Comparison of ENCODE assay signal across 32 cellular contexts in genomic region chr1:24454684-24455091, GRCh38. TPM values are rescaled to one million over a fixed set of nuclear protein-coding genes. Genes with fewer than 3 reads are reported as not detected.
DNase-seq lines count a peak whose midpoint lies in the region; ATAC-seq, FAIRE-seq and TF ChIP-seq lines count a peak whose summit lies in the region.
"Had no signal": no experiment of that assay in that cellular context is flagged by ENCODE, and none has a peak within 500 bp of the region (broad histone marks: within the 10 kb centered on the region; RNA-seq: fewer than 3 reads in every experiment).

No MANE protein-coding gene starts in this region.

- no peaks in the 10 kb centered on the region for H3K9me3 Mint-ChIP-seq in activated naive CD4-positive, alpha-beta T cell treated with anti-CD3 and anti-CD28 coated beads, Interleukin-2, amount 50 U/mL, for 24 hours
- H3K9me3 Mint-ChIP-seq in stimulated activated effector memory CD8-positive, alpha-beta T cell treated with anti-CD3 and anti-CD28 coated beads, Interleukin-12 subunit alpha, Interleukin-12 subunit beta, amount 100 ng/mL, for 72 hours: no peaks in the 10 kb centered on the region
- H3K9me3 Mint-ChIP-seq: activated CD4-positive, alpha-beta T cell treated with anti-CD3 and anti-CD28 coated beads, Interleukin-2, amount 10 ng/mL, durations not matched to agents 7 days and 5 days; stimulated activated naive CD8-positive, alpha-beta T cell treated with anti-CD3 and anti-CD28 coated beads, Interleukin-15, Interleukin-2, amounts not matched to agents 100 ng/mL and 50 ng/mL, for 24 hours had no signal

- no peak overlapping the region for H3K9ac ChIP-seq in smooth muscle cell (ENCODE audit: low read depth)
- H3K9ac ChIP-seq: SK-N-SH had no signal

- no peaks in the 10 kb centered on the region for H3F3A ChIP-seq in smooth muscle cell (ENCODE audit: low read depth)

- H3K9me3 ChIP-seq in smooth muscle cell (replicated peaks; ENCODE audit: low read depth) (no peaks in the 10 kb centered on the region), body of pancreas (no peaks in the 10 kb centered on the region)
- H3K9me3 ChIP-seq: esophagus muscularis mucosa, gastroesophageal sphincter, mucosa of descending colon, SK-N-SH, vagina had no signal

- TF ChIP-seq POLR2A in GM12891 (IDR thresholded peaks at IDR 0.05; ENCODE audit: low read depth, low read length): no peak
- TF ChIP-seq POLR2A in body of pancreas (IDR thresholded peaks at IDR 0.05): no peak

- peak overlapping the region; percentile 0 for H3K27ac Mint-ChIP-seq in activated naive CD4-positive, alpha-beta T cell treated with anti-CD3 and anti-CD28 coated beads, Interleukin-2, amount 50 U/mL, for 24 hours
- peak overlapping the region; percentile 66 for H3K27ac Mint-ChIP-seq in stimulated activated effector memory CD8-positive, alpha-beta T cell treated with anti-CD3 and anti-CD28 coated beads, Interleukin-12 subunit alpha, Interleukin-12 subunit beta, amount 100 ng/mL, for 72 hours
- H3K27ac Mint-ChIP-seq: activated CD4-positive, alpha-beta T cell treated with anti-CD3 and anti-CD28 coated beads, Interleukin-2, amount 10 ng/mL, durations not matched to agents 7 days and 5 days; stimulated activated naive CD8-positive, alpha-beta T cell treated with anti-CD3 and anti-CD28 coated beads, Interleukin-15, Interleukin-2, amounts not matched to agents 100 ng/mL and 50 ng/mL, for 24 hours; T-helper 17 cell had no signal

- H3K36me3 Mint-ChIP-seq in activated naive CD4-positive, alpha-beta T cell treated with anti-CD3 and anti-CD28 coated beads, Interleukin-2, amount 50 U/mL, for 24 hours: peaks cover 22% of the 10 kb centered on the region
- peaks cover 49% of the 10 kb centered on the region for H3K36me3 Mint-ChIP-seq in stimulated activated effector memory CD8-positive, alpha-beta T cell treated with anti-CD3 and anti-CD28 coated beads, Interleukin-12 subunit alpha, Interleukin-12 subunit beta, amount 100 ng/mL, for 72 hours

- no peak overlapping the region for H3K4me3 ChIP-seq in smooth muscle cell
- H3K4me3 ChIP-seq in body of pancreas: no peak overlapping the region
- H3K4me3 ChIP-seq: cardiac muscle cell, coronary artery, esophagus muscularis mucosa, gastroesophageal sphincter, mucosa of descending colon, vagina had no signal

- no peaks in the 10 kb centered on the region for H3K36me3 ChIP-seq in smooth muscle cell (ENCODE audit: low read depth)
- H3K36me3 ChIP-seq in body of pancreas (replicated peaks in 1 of 2; ENCODE audit: insufficient read depth in 1 of 2, low read depth in 2 of 2): peaks cover 5 to 27% of the 10 kb centered on the region in 2 donors

- H3K27me3 ChIP-seq in smooth muscle cell (ENCODE audit: low read depth): no peaks in the 10 kb centered on the region
- H3K27me3 ChIP-seq in body of pancreas: no peaks in the 10 kb centered on the region
- H3K27me3 ChIP-seq: cardiac muscle cell, esophagus muscularis mucosa, gastroesophageal sphincter, vagina had no signal

- intact Hi-C loops in body of pancreas (cut with DNase I): no loop called here

- 81% methylated on average over 5 of the region's 5 CpGs for WGBS in smooth muscle cell (ENCODE audit: low lambda C conversion rate)
- WGBS in body of pancreas, 2 donors: 82 to 84% methylated on average over 5 of the region's 5 CpGs

- H3K4me1 ChIP-seq in smooth muscle cell (ENCODE audit: low read depth) (no peaks in the 10 kb centered on the region), body of pancreas (no peaks in the 10 kb centered on the region)
- H3K4me1 ChIP-seq: esophagus muscularis mucosa, gastroesophageal sphincter, vagina had no signal

- H3K4me2 ChIP-seq in smooth muscle cell: no peak overlapping the region
- H3K4me2 ChIP-seq: SK-N-SH had no signal

- H3K27me3 Mint-ChIP-seq in activated naive CD4-positive, alpha-beta T cell treated with anti-CD3 and anti-CD28 coated beads, Interleukin-2, amount 50 U/mL, for 24 hours: no peaks in the 10 kb centered on the region
- H3K27me3 Mint-ChIP-seq: activated CD4-positive, alpha-beta T cell treated with anti-CD3 and anti-CD28 coated beads, Interleukin-2, amount 10 ng/mL, durations not matched to agents 7 days and 5 days; stimulated activated naive CD8-positive, alpha-beta T cell treated with anti-CD3 and anti-CD28 coated beads, Interleukin-15, Interleukin-2, amounts not matched to agents 100 ng/mL and 50 ng/mL, for 24 hours; T-helper 17 cell had no signal

- H3K79me2 ChIP-seq in smooth muscle cell (ENCODE audit: low read depth): no peaks in the 10 kb centered on the region

- no peaks in the 10 kb centered on the region for H3K4me1 Mint-ChIP-seq in activated naive CD4-positive, alpha-beta T cell treated with anti-CD3 and anti-CD28 coated beads, Interleukin-2, amount 50 U/mL, for 24 hours
- H3K4me1 Mint-ChIP-seq in stimulated activated effector memory CD8-positive, alpha-beta T cell treated with anti-CD3 and anti-CD28 coated beads, Interleukin-12 subunit alpha, Interleukin-12 subunit beta, amount 100 ng/mL, for 72 hours: peaks cover 10% of the 10 kb centered on the region
- H3K4me1 Mint-ChIP-seq: T-helper 17 cell had no signal

- no peak overlapping the region for H2AFZ ChIP-seq in smooth muscle cell (ENCODE audit: low read depth)

- no peak for FAIRE-seq in GM12891 (lab: Jason Lieb, UNC)

- no peaks in the 10 kb centered on the region for H4K20me1 ChIP-seq in smooth muscle cell (ENCODE audit: low read depth)

- TF ChIP-seq CTCF in smooth muscle cell (IDR thresholded peaks at IDR 0.05; ENCODE audit: borderline replicate concordance, insufficient read depth, poor library complexity, severe bottlenecking): no peak
- no peak for TF ChIP-seq CTCF in body of pancreas (IDR thresholded peaks at IDR 0.05)

- H3K27ac ChIP-seq in smooth muscle cell (ENCODE audit: low read depth) (no peak overlapping the region), body of pancreas (no peak overlapping the region)
- H3K27ac ChIP-seq: cardiac muscle cell, coronary artery, esophagus muscularis mucosa, gastroesophageal sphincter, vagina had no signal

- no peak overlapping the region for H3K4me3 Mint-ChIP-seq in activated naive CD4-positive, alpha-beta T cell treated with anti-CD3 and anti-CD28 coated beads, Interleukin-2, amount 50 U/mL, for 24 hours
- H3K4me3 Mint-ChIP-seq in stimulated activated effector memory CD8-positive, alpha-beta T cell treated with anti-CD3 and anti-CD28 coated beads, Interleukin-12 subunit alpha, Interleukin-12 subunit beta, amount 100 ng/mL, for 72 hours: no peak overlapping the region
- H3K4me3 Mint-ChIP-seq: activated CD4-positive, alpha-beta T cell treated with anti-CD3 and anti-CD28 coated beads, Interleukin-2, amount 10 ng/mL, durations not matched to agents 7 days and 5 days; stimulated activated naive CD8-positive, alpha-beta T cell treated with anti-CD3 and anti-CD28 coated beads, Interleukin-15, Interleukin-2, amounts not matched to agents 100 ng/mL and 50 ng/mL, for 24 hours; T-helper 17 cell had no signal

- no peak for DNase-seq in activated naive CD4-positive, alpha-beta T cell treated with Interleukin-2 at 50 U/mL for 16 hours
- DNase-seq in GM12891 (ENCODE audit: insufficient read length, low spot score): no peak
- DNase-seq in amniotic epithelial cell (ENCODE audit: low read depth): peak; percentile 64
- no peak for DNase-seq in stimulated activated effector memory CD8-positive, alpha-beta T cell treated with anti-CD3 and anti-CD28 coated beads, Interleukin-12 subunit alpha, Interleukin-12 subunit beta, amount 100 ng/mL, for 72 hours (ENCODE audit: low spot score in 2 of 2)
- DNase-seq in GM03348 (ENCODE audit: low spot score): no peak
- no peak for DNase-seq in smooth muscle cell (lab: John Stamatoyannopoulos, UW; ENCODE audit: unreplicated experiment)
- no peak for DNase-seq in body of pancreas
- DNase-seq: activated CD4-positive, alpha-beta T cell treated with anti-CD3 and anti-CD28 coated beads, Interleukin-2, amount 10 ng/mL, durations not matched to agents 7 days and 5 days; activated CD8-positive, alpha-beta memory T cell treated with anti-CD3 and anti-CD28 coated beads, Interleukin-2, amount 50 U/mL, for 4 hours; activated gamma-delta T cell; C1 segment of cervical spinal cord; EL; HCEC 1CT; hypothalamus; Kasumi-1; mucosa of descending colon; NCI-H1092 treated with DMSO at 0.1 percent for 48 hours; NCI-H2081; NCI-H446 treated with DMSO at 0.1 percent for 48 hours; NK-92 treated with Interleukin-12 subunit alpha and Interleukin-12 subunit beta, amount 100 ng/mL, for 24 hours; right cardiac atrium; RPMI8226; SK-N-SH; stimulated activated CD4-positive, alpha-beta T cell treated with anti-CD3 and anti-CD28 coated beads, Interleukin-4, amount 100 ng/mL, for 4 hours; T-helper 17 cell had no signal

- ATAC-seq in stimulated activated effector memory CD8-positive, alpha-beta T cell treated with anti-CD3 and anti-CD28 coated beads, Interleukin-12 subunit alpha, Interleukin-12 subunit beta, amount 100 ng/mL, for 72 hours: no peak
- no peak for ATAC-seq in body of pancreas
- ATAC-seq: gastroesophageal sphincter, mucosa of descending colon, right cardiac atrium, T-helper 17 cell had no signal

TF ChIP-seq in GM12891, 5 proteins besides CTCF, POLR2A, EP300 and RAD21:
- TF ChIP-seq SPI1 (IDR thresholded peaks at IDR 0.05; ENCODE audit: low read depth, low read length): peak; percentile 59
- TF ChIP-seq TAF1 (IDR thresholded peaks at IDR 0.05; ENCODE audit: low read depth, low read length): no peak
- no peak for TF ChIP-seq POLR2AphosphoS5 (IDR thresholded peaks at IDR 0.05; ENCODE audit: low read depth, low read length)
TF ChIP-seq in GM12891: peak in this region for 1.

RNA-seq across cellular contexts. Expression of gene NIPAL3, which starts 39.1 kb away (rescaled TPM):
- polyA plus RNA-seq in GM12891 (2012; ENCODE audit: low read depth, missing spikeins): 7.1 TPM
- total RNA-seq in smooth muscle cell (17.2 and 22.5 TPM in 2 replicates), body of pancreas (10 to 100 TPM; 36.8 to 65.9 TPM)
- 9.3 and 13.3 TPM in 2 replicates for polyA plus RNA-seq in smooth muscle cell

RNA-seq across cellular contexts. Expression of gene STPG1, which starts 41.1 kb away (rescaled TPM):
- polyA plus RNA-seq in GM12891 (2012; ENCODE audit: low read depth, missing spikeins): 2.3 TPM
- 4.2 and 6.8 TPM in 2 replicates for total RNA-seq in smooth muscle cell
- 4.9 and 7.6 TPM in 2 replicates for polyA plus RNA-seq in smooth muscle cell
- total RNA-seq in body of pancreas: 1 to 10 TPM; 1.6 to 2.6 TPM

RNA-seq across cellular contexts. Expression of gene RCAN3, which starts 47.9 kb away (rescaled TPM):
- polyA plus RNA-seq in GM12891 (2012; ENCODE audit: low read depth, missing spikeins): 0.71 TPM
- total RNA-seq in smooth muscle cell: 15.7 and 20.0 TPM in 2 replicates
- 4.5 and 5.3 TPM in 2 replicates for polyA plus RNA-seq in smooth muscle cell
- 10 to 100 TPM; 14.0 to 32.3 TPM for total RNA-seq in body of pancreas
